Comparison of ENCODE assay signal across 25 cellular contexts in the genomic region with DNA sequence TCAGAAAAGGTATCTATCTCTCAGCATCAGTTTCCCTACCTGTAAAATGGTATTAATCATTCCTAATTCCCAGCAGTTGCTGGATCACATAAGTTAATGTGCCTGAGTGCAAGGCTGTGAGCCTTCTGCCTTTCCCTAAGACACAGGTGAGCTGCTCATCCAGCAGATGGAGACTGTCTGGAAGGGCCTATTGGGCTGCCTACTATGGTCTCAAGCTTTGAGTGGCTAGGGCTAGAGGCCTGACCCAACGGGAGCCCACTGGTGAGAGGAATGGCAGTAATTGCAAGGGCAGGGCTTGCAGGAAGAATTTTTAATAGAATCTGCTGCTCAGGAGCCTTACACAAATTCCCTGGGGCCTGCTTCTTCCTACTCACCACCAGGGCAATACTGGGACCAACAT. TPM values are rescaled to one million over a fixed set of nuclear protein-coding genes. Genes with fewer than 3 reads are reported as not detected.
"Had no signal": no experiment of that assay in that cellular context is flagged by ENCODE, and none has a peak within 500 bp of the region (broad histone marks: within the 10 kb centered on the region; RNA-seq: fewer than 3 reads in every experiment).

No MANE protein-coding gene starts in this region.

- H3K27ac ChIP-seq: cardiac muscle cell, foreskin keratinocyte, left ventricle myocardium inferior, thoracic aorta, upper lobe of left lung had no signal

- H3K27ac Mint-ChIP-seq: activated CD4-positive, alpha-beta T cell treated with anti-CD3 and anti-CD28 coated beads, Interleukin-2, amount 10 ng/mL, durations not matched to agents 7 days and 5 days; activated CD8-positive, alpha-beta memory T cell treated with anti-CD3 and anti-CD28 coated beads, Interleukin-2, amount 10 ng/mL, durations not matched to agents 7 days and 5 days; activated CD8-positive, alpha-beta T cell treated with anti-CD3 and anti-CD28 coated beads for 36 hours; activated naive CD8-positive, alpha-beta T cell treated with anti-CD3 and anti-CD28 coated beads, Interleukin-2, amount 50 U/mL, for 24 hours; activated T-helper 1 cell treated with anti-CD3 and anti-CD28 coated beads, Interleukin-12 subunit alpha, Interleukin-12 subunit beta, Interleukin-2, Interleukin-4 antibody, amounts not matched to agents 30 ng/mL and 10 ng/mL and 1 ng/mL, durations not matched to agents 14 hours and 24 hours and 36 hours; mesothelial cell of epicardium; progenitor cell of endocrine pancreas; T-helper 1 cell treated with Interleukin-12 subunit alpha and Interleukin-12 subunit beta and Interleukin-4 antibody, amounts not matched to agents 30 μg/mL and 1 μg/mL, for 36 hours had no signal

- ATAC-seq: activated CD4-positive, CD25-positive, alpha-beta regulatory T cell treated with anti-CD3 and anti-CD28 coated beads, Interleukin-2, amount 50 U/mL, for 24 hours; activated CD8-positive, alpha-beta memory T cell treated with anti-CD3 and anti-CD28 coated beads, Interleukin-2, amount 10 ng/mL, durations not matched to agents 7 days and 5 days; activated CD8-positive, alpha-beta T cell treated with anti-CD3 and anti-CD28 coated beads for 36 hours; activated naive CD8-positive, alpha-beta T cell treated with anti-CD3 and anti-CD28 coated beads, Interleukin-2, amount 50 U/mL, for 24 hours; foreskin keratinocyte; naive thymus-derived CD8-positive, alpha-beta T cell had no signal

- H3K4me3 ChIP-seq: cardiac muscle cell, left ventricle myocardium inferior, thoracic aorta, upper lobe of left lung had no signal

- H3K9me3 Mint-ChIP-seq: activated CD4-positive, alpha-beta T cell treated with anti-CD3 and anti-CD28 coated beads, Interleukin-2, amount 10 ng/mL, durations not matched to agents 7 days and 5 days; activated CD8-positive, alpha-beta T cell treated with anti-CD3 and anti-CD28 coated beads for 36 hours; activated naive CD8-positive, alpha-beta T cell treated with anti-CD3 and anti-CD28 coated beads, Interleukin-2, amount 50 U/mL, for 24 hours; activated T-helper 1 cell treated with anti-CD3 and anti-CD28 coated beads, Interleukin-12 subunit alpha, Interleukin-12 subunit beta, Interleukin-2, Interleukin-4 antibody, amounts not matched to agents 30 ng/mL and 10 ng/mL and 1 ng/mL, durations not matched to agents 14 hours and 24 hours and 36 hours; mesothelial cell of epicardium; naive thymus-derived CD8-positive, alpha-beta T cell; T-helper 1 cell treated with Interleukin-12 subunit alpha and Interleukin-12 subunit beta and Interleukin-4 antibody, amounts not matched to agents 30 μg/mL and 1 μg/mL, for 36 hours had no signal

- H3K4me3 Mint-ChIP-seq: activated CD4-positive, alpha-beta T cell treated with anti-CD3 and anti-CD28 coated beads, Interleukin-2, amount 10 ng/mL, durations not matched to agents 7 days and 5 days; activated CD8-positive, alpha-beta memory T cell treated with anti-CD3 and anti-CD28 coated beads, Interleukin-2, amount 10 ng/mL, durations not matched to agents 7 days and 5 days; activated CD8-positive, alpha-beta T cell treated with anti-CD3 and anti-CD28 coated beads for 36 hours; activated naive CD8-positive, alpha-beta T cell treated with anti-CD3 and anti-CD28 coated beads, Interleukin-2, amount 50 U/mL, for 24 hours; activated T-helper 1 cell treated with anti-CD3 and anti-CD28 coated beads, Interleukin-12 subunit alpha, Interleukin-12 subunit beta, Interleukin-2, Interleukin-4 antibody, amounts not matched to agents 30 ng/mL and 10 ng/mL and 1 ng/mL, durations not matched to agents 14 hours and 24 hours and 36 hours; mesothelial cell of epicardium; naive thymus-derived CD8-positive, alpha-beta T cell; T-helper 1 cell treated with Interleukin-12 subunit alpha and Interleukin-12 subunit beta and Interleukin-4 antibody, amounts not matched to agents 30 μg/mL and 1 μg/mL, for 36 hours had no signal

- H3K9me3 ChIP-seq: left ventricle myocardium inferior, thoracic aorta, upper lobe of left lung had no signal

- DNase-seq: activated CD4-positive, alpha-beta T cell treated with anti-CD3 and anti-CD28 coated beads, Interleukin-2, amount 10 ng/mL, durations not matched to agents 7 days and 5 days; activated CD8-positive, alpha-beta memory T cell treated with anti-CD3 and anti-CD28 coated beads, Interleukin-2, amount 10 ng/mL, durations not matched to agents 7 days and 5 days; activated CD8-positive, alpha-beta T cell treated with anti-CD3 and anti-CD28 coated beads for 36 hours; activated gamma-delta T cell; activated naive CD4-positive, alpha-beta T cell treated with anti-CD3 and anti-CD28 coated beads, Interleukin-2, amount 50 U/mL, for 16 hours; activated naive CD8-positive, alpha-beta T cell treated with anti-CD3 and anti-CD28 coated beads, Interleukin-2, amount 50 U/mL, for 24 hours; activated T-cell treated with anti-CD3 and anti-CD28 coated beads for 4 hours; foreskin keratinocyte; left ventricle myocardium inferior; naive thymus-derived CD8-positive, alpha-beta T cell; retina; stimulated activated CD4-positive, alpha-beta T cell treated with anti-CD3 and anti-CD28 coated beads, Interleukin-2, amount 100 ng/mL, for 48 hours; stimulated activated naive CD4-positive, alpha-beta T cell; upper lobe of left lung had no signal

- H3K36me3 ChIP-seq: cardiac muscle cell, left ventricle myocardium inferior, thoracic aorta, upper lobe of left lung had no signal

- H3K27me3 ChIP-seq: cardiac muscle cell, foreskin keratinocyte, upper lobe of left lung had no signal

- H3K27me3 Mint-ChIP-seq: activated CD4-positive, alpha-beta T cell treated with anti-CD3 and anti-CD28 coated beads, Interleukin-2, amount 10 ng/mL, durations not matched to agents 7 days and 5 days; activated CD8-positive, alpha-beta memory T cell treated with anti-CD3 and anti-CD28 coated beads, Interleukin-2, amount 10 ng/mL, durations not matched to agents 7 days and 5 days; activated CD8-positive, alpha-beta T cell treated with anti-CD3 and anti-CD28 coated beads for 36 hours; activated naive CD8-positive, alpha-beta T cell treated with anti-CD3 and anti-CD28 coated beads, Interleukin-2, amount 50 U/mL, for 24 hours; naive thymus-derived CD8-positive, alpha-beta T cell; progenitor cell of endocrine pancreas had no signal

- H3K36me3 Mint-ChIP-seq: activated CD8-positive, alpha-beta memory T cell treated with anti-CD3 and anti-CD28 coated beads, Interleukin-2, amount 10 ng/mL, durations not matched to agents 7 days and 5 days; mesothelial cell of epicardium; naive thymus-derived CD8-positive, alpha-beta T cell had no signal

RNA-seq across cellular contexts. Expression of gene KHDC1, which starts 4.3 kb away (rescaled TPM):
- total RNA-seq: lung microvascular endothelial cell had no signal

RNA-seq across cellular contexts. Expression of gene KHDC1L, which starts 33.4 kb away (rescaled TPM):
- total RNA-seq: activated CD8-positive, alpha-beta T cell treated with anti-CD3 and anti-CD28 coated beads for 36 hours; activated T-helper 1 cell treated with anti-CD3 and anti-CD28 coated beads, Interleukin-12 subunit alpha, Interleukin-12 subunit beta, Interleukin-2, Interleukin-4 antibody, amounts not matched to agents 30 ng/mL and 10 ng/mL and 1 ng/mL, durations not matched to agents 14 hours and 24 hours and 36 hours; cardiac muscle cell; cerebellum; glomerular endothelial cell; left ventricle myocardium inferior; lung microvascular endothelial cell; naive thymus-derived CD8-positive, alpha-beta T cell; osteocyte; progenitor cell of endocrine pancreas; thoracic aorta; upper lobe of left lung had no signal
- polyA plus RNA-seq: naive thymus-derived CD8-positive, alpha-beta T cell had no signal
